In genomic region chr12:70927356-70927755, GRCh38 we compare ENCODE assay signal across 9 cellular contexts. TPM values are rescaled to one million over a fixed set of nuclear protein-coding genes. Genes with fewer than 3 reads are reported as not detected.
"Had no signal": no experiment of that assay in that cellular context is flagged by ENCODE, and none has a peak within 500 bp of the region (broad histone marks: within the 10 kb centered on the region; RNA-seq: fewer than 3 reads in every experiment).

No MANE protein-coding gene starts in this region.

- DNase-seq: GDM1, GF-D8 had no signal

- ATAC-seq: GM12878 had no signal

- FAIRE-seq: G401.6, GM12878, GM12891, GM12892, GM18507, GM19239 had no signal

- H3K4me3 ChIP-seq: GM12878 had no signal

RNA-seq across cellular contexts. Expression of gene PTPRR, which starts 6.8 kb away (rescaled TPM):
- total RNA-seq: G401 had no signal
